In the genomic region with DNA sequence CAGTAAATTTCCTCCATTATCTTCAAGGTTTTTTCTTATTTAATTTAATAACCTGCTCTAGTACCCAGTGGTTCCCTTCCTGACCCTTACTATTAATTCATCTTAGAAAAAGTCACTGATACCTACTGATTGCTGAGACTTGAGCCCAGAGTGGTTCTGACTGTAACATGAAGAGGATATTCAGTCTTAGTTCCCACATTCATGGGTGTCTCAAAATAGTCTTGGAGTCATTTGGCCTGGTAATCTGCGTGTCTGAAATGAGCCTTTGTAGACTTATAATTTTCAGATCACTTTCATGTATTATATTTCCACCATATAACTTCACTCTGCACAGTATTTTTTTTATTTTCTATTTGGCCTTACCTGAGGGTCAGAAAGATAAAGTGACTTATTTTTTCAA, we compare ENCODE assay signal across 5 cellular contexts.
"Had no signal": no experiment of that assay in that cellular context is flagged by ENCODE, and none has a peak within 500 bp of the region (broad histone marks: within the 10 kb centered on the region; RNA-seq: fewer than 3 reads in every experiment).

No MANE protein-coding gene starts in this region.

- H3K27ac ChIP-seq: HL-60 had no signal

- H3K4me3 ChIP-seq: K562 had no signal

- ATAC-seq: HepG2, K562 had no signal

- DNase-seq: IMR-90, KBM-7 had no signal
